18 cellular contexts compared by ENCODE assay signal in genomic region chr2:86700705-86701104, GRCh38. TPM values are rescaled to one million over a fixed set of nuclear protein-coding genes. Genes with fewer than 3 reads are reported as not detected.
DNase-seq lines count a peak whose midpoint lies in the region; ATAC-seq and TF ChIP-seq lines count a peak whose summit lies in the region.
"Had no signal": no experiment of that assay in that cellular context is flagged by ENCODE, and none has a peak within 500 bp of the region (broad histone marks: within the 10 kb centered on the region; RNA-seq: fewer than 3 reads in every experiment).

No MANE protein-coding gene starts in this region.

- no peak for TF ChIP-seq CTCF in fibroblast of mammary gland (conservative IDR thresholded peaks at IDR 0.05; ENCODE audit: control insufficient read depth, insufficient read depth, low read depth, low read length)
- no peak for TF ChIP-seq CTCF in thoracic aorta (IDR thresholded peaks at IDR 0.05)
- TF ChIP-seq CTCF in upper lobe of left lung (IDR thresholded peaks at IDR 0.05): no peak

- CTCF ChIA-PET in activated CD4-positive, alpha-beta memory T cell treated with anti-CD3 and anti-CD28 coated beads, Interleukin-2, amount 10 ng/mL, durations not matched to agents 7 days and 5 days (lab: Charles Lee): no interaction called here

- H3K27ac ChIP-seq in SK-N-MC (peak overlapping the region; percentile 53), thoracic aorta (peak overlapping the region in 1 of 2 donors; percentile 49), upper lobe of left lung (no peak overlapping the region)
- H3K27ac ChIP-seq: HL-60 had no signal

- peaks cover 2% of the 10 kb centered on the region for H3K9me3 Mint-ChIP-seq in activated CD4-positive, alpha-beta memory T cell treated with anti-CD3 and anti-CD28 coated beads, Interleukin-2, amount 10 ng/mL, durations not matched to agents 7 days and 5 days

- H3K27me3 ChIP-seq in thoracic aorta (replicated peaks; ENCODE audit: insufficient read depth): no peaks in the 10 kb centered on the region
- H3K27me3 ChIP-seq in upper lobe of left lung: no peaks in the 10 kb centered on the region
- H3K27me3 ChIP-seq: BE2C had no signal

- 86 to 87% methylated on average over 1 of the region's 1 CpG for WGBS in upper lobe of left lung, 2 donors

- no peak overlapping the region for H3K4me3 ChIP-seq in SK-N-MC
- no peak overlapping the region for H3K4me3 ChIP-seq in fibroblast of mammary gland (ENCODE audit: control insufficient read depth, low read depth, low read length)
- peak overlapping the region; percentile 10 for H3K4me3 ChIP-seq in thoracic aorta
- no peak overlapping the region for H3K4me3 ChIP-seq in upper lobe of left lung

- H3K4me3 Mint-ChIP-seq in activated CD4-positive, alpha-beta memory T cell treated with anti-CD3 and anti-CD28 coated beads, Interleukin-2, amount 10 ng/mL, durations not matched to agents 7 days and 5 days: no peak overlapping the region
- H3K4me3 Mint-ChIP-seq: CD4-positive, alpha-beta memory T cell had no signal

- H3K27me3 Mint-ChIP-seq in activated CD4-positive, alpha-beta memory T cell treated with anti-CD3 and anti-CD28 coated beads, Interleukin-2, amount 10 ng/mL, durations not matched to agents 7 days and 5 days: peaks cover 3% of the 10 kb centered on the region

- no peak for TF ChIP-seq POLR2A in upper lobe of left lung (IDR thresholded peaks at IDR 0.05)

- H3K9me3 ChIP-seq in SK-N-MC (ENCODE audit: low read depth, low read length) (peaks cover under 1% of the 10 kb centered on the region; the same call in 1 of the 2 replicates), thoracic aorta (no peaks in the 10 kb centered on the region), upper lobe of left lung (peaks cover 0 to 3% (median under 1%) of the 10 kb centered on the region in 4 donors)
- H3K9me3 ChIP-seq: BE2C had no signal

- no peak overlapping the region for H3K27ac Mint-ChIP-seq in activated CD4-positive, alpha-beta memory T cell treated with anti-CD3 and anti-CD28 coated beads, Interleukin-2, amount 10 ng/mL, durations not matched to agents 7 days and 5 days

- DNase-seq in EL (peak; percentile 41), SK-N-MC (ENCODE audit: low read depth, low spot score) (no peak), fibroblast of mammary gland (ENCODE audit: low read depth) (peak; percentile 3), thoracic aorta (ENCODE audit: low spot score) (no peak), upper lobe of left lung (no peak)
- no peak for DNase-seq in activated CD4-positive, alpha-beta memory T cell treated with anti-CD3 and anti-CD28 coated beads, Interleukin-2, amount 10 ng/mL, durations not matched to agents 7 days and 5 days
- DNase-seq: ACHN; BE2C; Calu3; CD4-positive, alpha-beta memory T cell; DMS53; MV-4-11; NCI-H1417; NCI-H187 treated with DMSO at 0.1 percent for 48 hours; NCI-H526 treated with DMSO at 0.1 percent for 48 hours; SIG-M5 had no signal

- ATAC-seq in thoracic aorta (ENCODE audit: insufficient number of reproducible peaks, low FRiP score, low read depth) (no peak), HG03039 (IDR thresholded peaks at IDR 0.05; ENCODE audit: unreplicated experiment) (no peak), upper lobe of left lung (ENCODE audit: low FRiP score in 2 of 2) (no peak)

- no peak for TF ChIP-seq EP300 in upper lobe of left lung (IDR thresholded peaks at IDR 0.05)

- H3K4me1 ChIP-seq in thoracic aorta (ENCODE audit: control insufficient read depth in 1 of 2, low read depth in 2 of 2) (peaks cover 10 to 22% of the 10 kb centered on the region in 2 donors), upper lobe of left lung (peaks cover 0 to 4% (median 0%) of the 10 kb centered on the region in 4 donors)
- H3K4me1 ChIP-seq: BE2C had no signal

- H3K9ac ChIP-seq in SK-N-MC (ENCODE audit: insufficient read length): peak overlapping the region; percentile 18

- no peaks in the 10 kb centered on the region for H3K36me3 Mint-ChIP-seq in activated CD4-positive, alpha-beta memory T cell treated with anti-CD3 and anti-CD28 coated beads, Interleukin-2, amount 10 ng/mL, durations not matched to agents 7 days and 5 days (ENCODE audit: low read depth)
- H3K36me3 Mint-ChIP-seq: CD4-positive, alpha-beta memory T cell had no signal

- peaks cover 8% of the 10 kb centered on the region for H3K4me1 Mint-ChIP-seq in activated CD4-positive, alpha-beta memory T cell treated with anti-CD3 and anti-CD28 coated beads, Interleukin-2, amount 10 ng/mL, durations not matched to agents 7 days and 5 days

- H3K36me3 ChIP-seq in SK-N-MC (ENCODE audit: insufficient read depth, low read length) (no peaks in the 10 kb centered on the region), thoracic aorta (no peaks in the 10 kb centered on the region), upper lobe of left lung (no peaks in the 10 kb centered on the region)
- H3K36me3 ChIP-seq: BE2C had no signal

- POLR2A ChIA-PET in activated CD4-positive, alpha-beta memory T cell treated with anti-CD3 and anti-CD28 coated beads, Interleukin-2, amount 10 ng/mL, durations not matched to agents 7 days and 5 days (lab: Charles Lee): no interaction called here

RNA-seq across cellular contexts. Expression of gene RMND5A, which starts 19.4 kb away (rescaled TPM):
- total RNA-seq in thoracic aorta: 10 to 100 TPM; 23.8 to 27.7 TPM
- total RNA-seq in upper lobe of left lung: 10 to 100 TPM; 19.9 to 55.3 (median 26.5) TPM
- 10 to 100 TPM; 27.5 to 29.6 TPM for total RNA-seq in activated CD4-positive, alpha-beta memory T cell treated with anti-CD3 and anti-CD28 coated beads, Interleukin-2, amount 10 ng/mL, durations not matched to agents 7 days and 5 days

Comparison
In these comparisons a context has a peak if more than half of its experiments do, and no peak if none do; other contexts are left out.
1. DNase-seq: peak in EL (single experiment) and fibroblast of mammary gland (single experiment); none in SK-N-MC (single experiment), thoracic aorta (single experiment), upper lobe of left lung (0 of 2) and activated CD4-positive, alpha-beta memory T cell treated with anti-CD3 and anti-CD28 coated beads, Interleukin-2, amount 10 ng/mL, durations not matched to agents 7 days and 5 days (single experiment).